ENCODE assay signal across 1 cellular context in the genomic region with DNA sequence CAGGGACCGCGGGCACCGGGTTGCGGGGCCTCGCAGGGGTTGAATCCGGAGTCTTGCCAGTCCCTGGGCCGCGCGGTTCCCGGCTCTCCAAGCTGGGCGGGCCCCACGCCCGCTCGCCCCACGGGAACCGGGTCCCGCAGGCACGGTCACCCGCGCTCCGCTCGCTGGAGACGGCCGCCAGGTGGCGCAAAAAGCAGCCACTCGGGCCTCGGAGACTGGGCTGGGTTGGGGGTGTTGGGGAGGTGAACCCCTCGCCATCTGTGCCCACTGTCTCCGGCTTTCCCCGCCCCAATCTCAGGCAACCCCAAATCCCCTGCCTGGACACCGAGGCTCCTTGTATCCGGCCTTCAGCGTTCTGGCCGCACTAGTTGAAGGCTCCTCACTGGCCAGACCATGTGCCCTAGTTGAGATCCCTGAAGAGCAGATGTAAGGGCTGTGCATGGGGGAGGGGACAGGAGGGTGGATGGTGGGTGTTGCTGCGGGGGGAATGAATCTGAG.
TF ChIP-seq lines count a peak whose summit lies in the region.

No MANE protein-coding gene starts in this region.

TF ChIP-seq in K562, 482 proteins besides CTCF, POLR2A, EP300 and RAD21 (continued from another document and continues in another):
- TF ChIP-seq HDAC2 (IDR thresholded peaks at IDR 0.05), result 0 out of 2 replicates have a peak, but pooled peaks have one; percentile 15
- TF ChIP-seq RAD51 (IDR thresholded peaks at IDR 0.05; ENCODE audit: borderline replicate concordance, low read depth), result peak; percentile 24; the same call in 1 of the 2 replicates
- TF ChIP-seq, protein P1, sequence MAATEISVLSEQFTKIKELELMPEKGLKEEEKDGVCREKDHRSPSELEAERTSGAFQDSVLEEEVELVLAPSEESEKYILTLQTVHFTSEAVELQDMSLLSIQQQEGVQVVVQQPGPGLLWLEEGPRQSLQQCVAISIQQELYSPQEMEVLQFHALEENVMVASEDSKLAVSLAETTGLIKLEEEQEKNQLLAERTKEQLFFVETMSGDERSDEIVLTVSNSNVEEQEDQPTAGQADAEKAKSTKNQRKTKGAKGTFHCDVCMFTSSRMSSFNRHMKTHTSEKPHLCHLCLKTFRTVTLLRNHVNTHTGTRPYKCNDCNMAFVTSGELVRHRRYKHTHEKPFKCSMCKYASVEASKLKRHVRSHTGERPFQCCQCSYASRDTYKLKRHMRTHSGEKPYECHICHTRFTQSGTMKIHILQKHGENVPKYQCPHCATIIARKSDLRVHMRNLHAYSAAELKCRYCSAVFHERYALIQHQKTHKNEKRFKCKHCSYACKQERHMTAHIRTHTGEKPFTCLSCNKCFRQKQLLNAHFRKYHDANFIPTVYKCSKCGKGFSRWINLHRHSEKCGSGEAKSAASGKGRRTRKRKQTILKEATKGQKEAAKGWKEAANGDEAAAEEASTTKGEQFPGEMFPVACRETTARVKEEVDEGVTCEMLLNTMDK (IDR thresholded peaks at IDR 0.05; ENCODE audit: borderline replicate concordance, insufficient read depth, low read depth, low read length, poor library complexity, severe bottlenecking), result peak; percentile 68
- peak; percentile 98 for TF ChIP-seq SAFB (IDR thresholded peaks at IDR 0.05; ENCODE audit: borderline replicate concordance, low read depth, low read length)
- TF ChIP-seq L3MBTL2 (IDR thresholded peaks at IDR 0.05), result peak; percentile 69
- TF ChIP-seq, protein P2, sequence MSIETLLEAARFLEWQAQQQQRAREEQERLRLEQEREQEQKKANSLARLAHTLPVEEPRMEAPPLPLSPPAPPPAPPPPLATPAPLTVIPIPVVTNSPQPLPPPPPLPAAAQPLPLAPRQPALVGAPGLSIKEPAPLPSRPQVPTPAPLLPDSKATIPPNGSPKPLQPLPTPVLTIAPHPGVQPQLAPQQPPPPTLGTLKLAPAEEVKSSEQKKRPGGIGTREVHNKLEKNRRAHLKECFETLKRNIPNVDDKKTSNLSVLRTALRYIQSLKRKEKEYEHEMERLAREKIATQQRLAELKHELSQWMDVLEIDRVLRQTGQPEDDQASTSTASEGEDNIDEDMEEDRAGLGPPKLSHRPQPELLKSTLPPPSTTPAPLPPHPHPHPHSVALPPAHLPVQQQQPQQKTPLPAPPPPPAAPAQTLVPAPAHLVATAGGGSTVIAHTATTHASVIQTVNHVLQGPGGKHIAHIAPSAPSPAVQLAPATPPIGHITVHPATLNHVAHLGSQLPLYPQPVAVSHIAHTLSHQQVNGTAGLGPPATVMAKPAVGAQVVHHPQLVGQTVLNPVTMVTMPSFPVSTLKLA (conservative IDR thresholded peaks at IDR 0.05), result peak in 1 of 2 experiments; percentile 54; a peak in 3 of 4 replicates
- no peak for TF ChIP-seq BDP1 (IDR thresholded peaks at IDR 0.05; ENCODE audit: insufficient read depth, insufficient read length)
- 0 out of 2 replicates have a peak, but pooled peaks have one; percentile 35 for TF ChIP-seq XRCC5 (IDR thresholded peaks at IDR 0.05; ENCODE audit: low read depth, low read length)
- TF ChIP-seq HMGN3 (IDR thresholded peaks at IDR 0.05; ENCODE audit: borderline replicate concordance, extremely low read depth, insufficient read length, low read depth, low read length), result peak; percentile 47
- peak; percentile 44; the same call in 1 of the 2 replicates for TF ChIP-seq CTBP1 (IDR thresholded peaks at IDR 0.05; ENCODE audit: borderline replicate concordance)
- TF ChIP-seq CBFB (CRISPR knock-in tag; IDR thresholded peaks at IDR 0.05), result no peak
- TF ChIP-seq CBX8 (IDR thresholded peaks at IDR 0.05; ENCODE audit: borderline replicate concordance, extremely low read depth, low read depth, low read length, poor library complexity, severe bottlenecking), result no peak
- peak; percentile 80 for TF ChIP-seq MYC (IDR thresholded peaks at IDR 0.05; ENCODE audit: low read depth, low read length)
- TF ChIP-seq MYC (CRISPR knock-in tag; IDR thresholded peaks at IDR 0.05; ENCODE audit: borderline replicate concordance, low read depth), result 0 out of 2 replicates have a peak, but pooled peaks have one; percentile 23
- peak; percentile 78 for TF ChIP-seq RB1 (IDR thresholded peaks at IDR 0.05; ENCODE audit: low read depth)
- TF ChIP-seq, protein P3, sequence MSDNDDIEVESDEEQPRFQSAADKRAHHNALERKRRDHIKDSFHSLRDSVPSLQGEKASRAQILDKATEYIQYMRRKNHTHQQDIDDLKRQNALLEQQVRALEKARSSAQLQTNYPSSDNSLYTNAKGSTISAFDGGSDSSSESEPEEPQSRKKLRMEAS (CRISPR knock-in tag; IDR thresholded peaks at IDR 0.05), result peak; percentile 83
- TF ChIP-seq KDM2B (CRISPR knock-in tag; IDR thresholded peaks at IDR 0.05), result peak; percentile 59; the same call in 1 of the 2 replicates
- TF ChIP-seq NBN (IDR thresholded peaks at IDR 0.05; ENCODE audit: low read depth), result peak; percentile 31; the same call in 1 of the 2 replicates
- TF ChIP-seq MTA3 (IDR thresholded peaks at IDR 0.05; ENCODE audit: borderline replicate concordance), result peak; percentile 68; the same call in 1 of the 2 replicates
- TF ChIP-seq GATAD2B (IDR thresholded peaks at IDR 0.05; ENCODE audit: borderline replicate concordance), result peak; percentile 87; the same call in 1 of the 2 replicates
- peak; percentile 27; the same call in 1 of the 2 replicates for TF ChIP-seq BHLHE40 (IDR thresholded peaks at IDR 0.05; ENCODE audit: low read length)
- TF ChIP-seq, protein P4, sequence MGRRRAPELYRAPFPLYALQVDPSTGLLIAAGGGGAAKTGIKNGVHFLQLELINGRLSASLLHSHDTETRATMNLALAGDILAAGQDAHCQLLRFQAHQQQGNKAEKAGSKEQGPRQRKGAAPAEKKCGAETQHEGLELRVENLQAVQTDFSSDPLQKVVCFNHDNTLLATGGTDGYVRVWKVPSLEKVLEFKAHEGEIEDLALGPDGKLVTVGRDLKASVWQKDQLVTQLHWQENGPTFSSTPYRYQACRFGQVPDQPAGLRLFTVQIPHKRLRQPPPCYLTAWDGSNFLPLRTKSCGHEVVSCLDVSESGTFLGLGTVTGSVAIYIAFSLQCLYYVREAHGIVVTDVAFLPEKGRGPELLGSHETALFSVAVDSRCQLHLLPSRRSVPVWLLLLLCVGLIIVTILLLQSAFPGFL (CRISPR knock-in tag; IDR thresholded peaks at IDR 0.05), result peak; percentile 5; the same call in 1 of the 2 replicates
- TF ChIP-seq, protein P5, sequence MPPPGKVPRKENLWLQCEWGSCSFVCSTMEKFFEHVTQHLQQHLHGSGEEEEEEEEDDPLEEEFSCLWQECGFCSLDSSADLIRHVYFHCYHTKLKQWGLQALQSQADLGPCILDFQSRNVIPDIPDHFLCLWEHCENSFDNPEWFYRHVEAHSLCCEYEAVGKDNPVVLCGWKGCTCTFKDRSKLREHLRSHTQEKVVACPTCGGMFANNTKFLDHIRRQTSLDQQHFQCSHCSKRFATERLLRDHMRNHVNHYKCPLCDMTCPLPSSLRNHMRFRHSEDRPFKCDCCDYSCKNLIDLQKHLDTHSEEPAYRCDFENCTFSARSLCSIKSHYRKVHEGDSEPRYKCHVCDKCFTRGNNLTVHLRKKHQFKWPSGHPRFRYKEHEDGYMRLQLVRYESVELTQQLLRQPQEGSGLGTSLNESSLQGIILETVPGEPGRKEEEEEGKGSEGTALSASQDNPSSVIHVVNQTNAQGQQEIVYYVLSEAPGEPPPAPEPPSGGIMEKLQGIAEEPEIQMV (tag; conservative IDR thresholded peaks at IDR 0.05; ENCODE audit: low read depth), result no peak
- peak; percentile 72 for TF ChIP-seq EP400 (IDR thresholded peaks at IDR 0.05)
- TF ChIP-seq BRD9 (IDR thresholded peaks at IDR 0.05; ENCODE audit: low read depth, partially characterized antibody), result peak; percentile 29
- TF ChIP-seq EZH2 (IDR thresholded peaks at IDR 0.05; ENCODE audit: borderline replicate concordance, low read depth, low read length), result no peak
- TF ChIP-seq NFRKB (IDR thresholded peaks at IDR 0.05; ENCODE audit: low read depth), result 0 out of 2 replicates have a peak, but pooled peaks have one; percentile 24
- TF ChIP-seq NUFIP1 (IDR thresholded peaks at IDR 0.05; ENCODE audit: partially characterized antibody), result no peak
- TF ChIP-seq, protein P6, sequence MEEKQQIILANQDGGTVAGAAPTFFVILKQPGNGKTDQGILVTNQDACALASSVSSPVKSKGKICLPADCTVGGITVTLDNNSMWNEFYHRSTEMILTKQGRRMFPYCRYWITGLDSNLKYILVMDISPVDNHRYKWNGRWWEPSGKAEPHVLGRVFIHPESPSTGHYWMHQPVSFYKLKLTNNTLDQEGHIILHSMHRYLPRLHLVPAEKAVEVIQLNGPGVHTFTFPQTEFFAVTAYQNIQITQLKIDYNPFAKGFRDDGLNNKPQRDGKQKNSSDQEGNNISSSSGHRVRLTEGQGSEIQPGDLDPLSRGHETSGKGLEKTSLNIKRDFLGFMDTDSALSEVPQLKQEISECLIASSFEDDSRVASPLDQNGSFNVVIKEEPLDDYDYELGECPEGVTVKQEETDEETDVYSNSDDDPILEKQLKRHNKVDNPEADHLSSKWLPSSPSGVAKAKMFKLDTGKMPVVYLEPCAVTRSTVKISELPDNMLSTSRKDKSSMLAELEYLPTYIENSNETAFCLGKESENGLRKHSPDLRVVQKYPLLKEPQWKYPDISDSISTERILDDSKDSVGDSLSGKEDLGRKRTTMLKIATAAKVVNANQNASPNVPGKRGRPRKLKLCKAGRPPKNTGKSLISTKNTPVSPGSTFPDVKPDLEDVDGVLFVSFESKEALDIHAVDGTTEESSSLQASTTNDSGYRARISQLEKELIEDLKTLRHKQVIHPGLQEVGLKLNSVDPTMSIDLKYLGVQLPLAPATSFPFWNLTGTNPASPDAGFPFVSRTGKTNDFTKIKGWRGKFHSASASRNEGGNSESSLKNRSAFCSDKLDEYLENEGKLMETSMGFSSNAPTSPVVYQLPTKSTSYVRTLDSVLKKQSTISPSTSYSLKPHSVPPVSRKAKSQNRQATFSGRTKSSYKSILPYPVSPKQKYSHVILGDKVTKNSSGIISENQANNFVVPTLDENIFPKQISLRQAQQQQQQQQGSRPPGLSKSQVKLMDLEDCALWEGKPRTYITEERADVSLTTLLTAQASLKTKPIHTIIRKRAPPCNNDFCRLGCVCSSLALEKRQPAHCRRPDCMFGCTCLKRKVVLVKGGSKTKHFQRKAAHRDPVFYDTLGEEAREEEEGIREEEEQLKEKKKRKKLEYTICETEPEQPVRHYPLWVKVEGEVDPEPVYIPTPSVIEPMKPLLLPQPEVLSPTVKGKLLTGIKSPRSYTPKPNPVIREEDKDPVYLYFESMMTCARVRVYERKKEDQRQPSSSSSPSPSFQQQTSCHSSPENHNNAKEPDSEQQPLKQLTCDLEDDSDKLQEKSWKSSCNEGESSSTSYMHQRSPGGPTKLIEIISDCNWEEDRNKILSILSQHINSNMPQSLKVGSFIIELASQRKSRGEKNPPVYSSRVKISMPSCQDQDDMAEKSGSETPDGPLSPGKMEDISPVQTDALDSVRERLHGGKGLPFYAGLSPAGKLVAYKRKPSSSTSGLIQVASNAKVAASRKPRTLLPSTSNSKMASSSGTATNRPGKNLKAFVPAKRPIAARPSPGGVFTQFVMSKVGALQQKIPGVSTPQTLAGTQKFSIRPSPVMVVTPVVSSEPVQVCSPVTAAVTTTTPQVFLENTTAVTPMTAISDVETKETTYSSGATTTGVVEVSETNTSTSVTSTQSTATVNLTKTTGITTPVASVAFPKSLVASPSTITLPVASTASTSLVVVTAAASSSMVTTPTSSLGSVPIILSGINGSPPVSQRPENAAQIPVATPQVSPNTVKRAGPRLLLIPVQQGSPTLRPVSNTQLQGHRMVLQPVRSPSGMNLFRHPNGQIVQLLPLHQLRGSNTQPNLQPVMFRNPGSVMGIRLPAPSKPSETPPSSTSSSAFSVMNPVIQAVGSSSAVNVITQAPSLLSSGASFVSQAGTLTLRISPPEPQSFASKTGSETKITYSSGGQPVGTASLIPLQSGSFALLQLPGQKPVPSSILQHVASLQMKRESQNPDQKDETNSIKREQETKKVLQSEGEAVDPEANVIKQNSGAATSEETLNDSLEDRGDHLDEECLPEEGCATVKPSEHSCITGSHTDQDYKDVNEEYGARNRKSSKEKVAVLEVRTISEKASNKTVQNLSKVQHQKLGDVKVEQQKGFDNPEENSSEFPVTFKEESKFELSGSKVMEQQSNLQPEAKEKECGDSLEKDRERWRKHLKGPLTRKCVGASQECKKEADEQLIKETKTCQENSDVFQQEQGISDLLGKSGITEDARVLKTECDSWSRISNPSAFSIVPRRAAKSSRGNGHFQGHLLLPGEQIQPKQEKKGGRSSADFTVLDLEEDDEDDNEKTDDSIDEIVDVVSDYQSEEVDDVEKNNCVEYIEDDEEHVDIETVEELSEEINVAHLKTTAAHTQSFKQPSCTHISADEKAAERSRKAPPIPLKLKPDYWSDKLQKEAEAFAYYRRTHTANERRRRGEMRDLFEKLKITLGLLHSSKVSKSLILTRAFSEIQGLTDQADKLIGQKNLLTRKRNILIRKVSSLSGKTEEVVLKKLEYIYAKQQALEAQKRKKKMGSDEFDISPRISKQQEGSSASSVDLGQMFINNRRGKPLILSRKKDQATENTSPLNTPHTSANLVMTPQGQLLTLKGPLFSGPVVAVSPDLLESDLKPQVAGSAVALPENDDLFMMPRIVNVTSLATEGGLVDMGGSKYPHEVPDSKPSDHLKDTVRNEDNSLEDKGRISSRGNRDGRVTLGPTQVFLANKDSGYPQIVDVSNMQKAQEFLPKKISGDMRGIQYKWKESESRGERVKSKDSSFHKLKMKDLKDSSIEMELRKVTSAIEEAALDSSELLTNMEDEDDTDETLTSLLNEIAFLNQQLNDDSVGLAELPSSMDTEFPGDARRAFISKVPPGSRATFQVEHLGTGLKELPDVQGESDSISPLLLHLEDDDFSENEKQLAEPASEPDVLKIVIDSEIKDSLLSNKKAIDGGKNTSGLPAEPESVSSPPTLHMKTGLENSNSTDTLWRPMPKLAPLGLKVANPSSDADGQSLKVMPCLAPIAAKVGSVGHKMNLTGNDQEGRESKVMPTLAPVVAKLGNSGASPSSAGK (IDR thresholded peaks at IDR 0.05), result peak; percentile 81
- TF ChIP-seq TBP (optimal IDR thresholded peaks at IDR 0.05; ENCODE audit: low read depth, low read length), result peak; percentile 3
- TF ChIP-seq HNRNPL (IDR thresholded peaks at IDR 0.05; ENCODE audit: low read depth, low read length), result peak; percentile 89
- no peak for TF ChIP-seq ZNF134 (CRISPR knock-in tag; conservative IDR thresholded peaks at IDR 0.05)
- TF ChIP-seq, protein P7, sequence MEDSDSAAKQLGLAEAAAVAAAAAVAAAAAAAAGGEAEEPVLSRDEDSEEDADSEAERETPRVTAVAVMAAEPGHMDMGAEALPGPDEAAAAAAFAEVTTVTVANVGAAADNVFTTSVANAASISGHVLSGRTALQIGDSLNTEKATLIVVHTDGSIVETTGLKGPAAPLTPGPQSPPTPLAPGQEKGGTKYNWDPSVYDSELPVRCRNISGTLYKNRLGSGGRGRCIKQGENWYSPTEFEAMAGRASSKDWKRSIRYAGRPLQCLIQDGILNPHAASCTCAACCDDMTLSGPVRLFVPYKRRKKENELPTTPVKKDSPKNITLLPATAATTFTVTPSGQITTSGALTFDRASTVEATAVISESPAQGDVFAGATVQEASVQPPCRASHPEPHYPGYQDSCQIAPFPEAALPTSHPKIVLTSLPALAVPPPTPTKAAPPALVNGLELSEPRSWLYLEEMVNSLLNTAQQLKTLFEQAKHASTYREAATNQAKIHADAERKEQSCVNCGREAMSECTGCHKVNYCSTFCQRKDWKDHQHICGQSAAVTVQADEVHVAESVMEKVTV (CRISPR knock-in tag; IDR thresholded peaks at IDR 0.05), result peak; percentile 37; the same call in 1 of the 2 replicates
